ENCODE assay signal across 1 cellular context in genomic region chr7:26723140-26723539, GRCh38.
TF ChIP-seq lines count a peak whose summit lies in the region.

No MANE protein-coding gene starts in this region.

TF ChIP-seq in HepG2, 621 proteins besides CTCF, POLR2A, EP300 and RAD21 (continued from another document):
- TF ChIP-seq ZNF644 (CRISPR knock-in tag; IDR thresholded peaks at IDR 0.05; ENCODE audit: low read depth) (no peak), ZNF383 (CRISPR knock-in tag; IDR thresholded peaks at IDR 0.05; ENCODE audit: borderline replicate concordance) (no peak), PHF8 (CRISPR knock-in tag; IDR thresholded peaks at IDR 0.05) (no peak), ZNF577 (CRISPR knock-in tag; IDR thresholded peaks at IDR 0.05; ENCODE audit: borderline replicate concordance, low read depth) (no peak), NAIF1 (CRISPR knock-in tag; IDR thresholded peaks at IDR 0.05; ENCODE audit: borderline replicate concordance) (no peak), E2F5 (CRISPR knock-in tag; conservative IDR thresholded peaks at IDR 0.05) (no peak), DNMT3B (CRISPR knock-in tag; conservative IDR thresholded peaks at IDR 0.05) (no peak)
TF ChIP-seq in HepG2: peak in this region for 0.
